Comparison of ENCODE assay signal across 8 cellular contexts in the genomic region with DNA sequence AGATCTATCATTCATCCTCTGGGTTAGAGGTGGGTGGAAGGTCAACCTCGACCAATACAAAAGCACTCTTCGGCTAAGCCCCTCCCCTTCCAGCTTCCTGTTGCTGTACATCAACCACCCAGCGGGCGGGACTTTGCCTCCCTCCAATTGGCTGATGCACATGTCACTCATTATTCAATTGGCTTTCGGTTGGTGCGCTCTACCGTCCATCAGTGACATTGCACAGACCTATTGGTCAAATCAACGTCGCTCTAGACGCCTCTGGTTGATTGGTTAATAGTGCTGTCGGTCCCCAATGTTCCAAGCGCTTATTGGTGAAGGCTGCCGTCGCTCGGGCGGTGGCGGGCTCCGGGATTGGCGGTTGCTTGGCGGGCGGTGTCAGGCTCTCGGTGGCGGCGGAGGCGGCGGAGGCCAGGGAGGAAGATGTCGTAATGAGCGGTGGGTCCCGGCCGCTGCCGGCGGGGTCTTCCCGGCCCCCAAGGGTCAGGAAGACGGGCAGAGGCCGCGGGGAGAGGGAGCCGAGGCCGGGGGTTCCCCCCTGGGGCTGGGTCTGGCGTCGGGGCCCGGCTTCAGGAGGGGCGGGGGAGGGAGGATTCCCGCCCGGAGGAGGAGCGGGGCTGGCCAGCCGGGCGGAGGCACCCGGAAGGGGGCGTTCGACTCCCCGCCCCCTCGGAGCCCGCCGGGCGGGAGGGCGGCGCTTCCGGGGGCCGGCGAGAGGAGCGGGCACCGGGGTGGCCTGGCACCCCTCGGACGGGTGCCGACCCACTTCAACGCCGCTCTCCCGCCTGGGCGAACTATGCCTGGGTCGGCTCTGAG. TPM values are rescaled to one million over a fixed set of nuclear protein-coding genes. Genes with fewer than 3 reads are reported as not detected.
DNase-seq lines count a peak whose midpoint lies in the region; ATAC-seq and TF ChIP-seq lines count a peak whose summit lies in the region.

A gene (plus strand): TSS at position 381 of the 816 bp plus-strand sequence. CDS start 51 bp downstream, at position 432.

- peak; percentile 100 for DNase-seq in NCI-H1092 treated with DMSO at 0.1 percent for 48 hours (lab: John Stamatoyannopoulos, UW)
- peak; percentile 99 for DNase-seq in SKM-1 (lab: John Stamatoyannopoulos, UW; ENCODE audit: unreplicated experiment)
- peak; percentile 100 for DNase-seq in activated naive CD4-positive, alpha-beta T cell treated with anti-CD3 and anti-CD28 coated beads, Interleukin-2, amount 50 U/mL, for 72 hours (ENCODE audit: low spot score in 2 of 2)
- peak; percentile 100 for DNase-seq in glomerular endothelial cell (ENCODE audit: extremely low read depth, low read depth, low spot score)
- peak; percentile 99 for DNase-seq in occipital lobe (lab: John Stamatoyannopoulos, UW)
- DNase-seq in testis: peak; percentile 100

- H3K27ac Mint-ChIP-seq in activated naive CD4-positive, alpha-beta T cell treated with anti-CD3 and anti-CD28 coated beads, Interleukin-2, amount 50 U/mL, for 72 hours: peak within 1 kb of the TSS; percentile 95 to 98

- H3K4me3 ChIP-seq in GM08714 (ENCODE audit: low read length): peak within 1 kb of the TSS; percentile 86
- H3K4me3 ChIP-seq in testis: peak within 1 kb of the TSS; percentile 90 to 91

- peak in 2 of 3 experiments; percentile 48 to 82 for TF ChIP-seq CTCF in testis (IDR thresholded peaks at IDR 0.05)

- H3K4me1 ChIP-seq in testis: peaks cover 22% of the 10 kb centered on the region

- intact Hi-C loops in testis (cut with DNase I; ENCODE audit: low total_unique reads): no loop called here

- peak; percentile 93 for ATAC-seq in HG02610 (IDR thresholded peaks at IDR 0.05; ENCODE audit: unreplicated experiment)
- ATAC-seq in activated naive CD4-positive, alpha-beta T cell treated with anti-CD3 and anti-CD28 coated beads, Interleukin-2, amount 50 U/mL, for 72 hours: peak; percentile 92

- no peaks in the 10 kb centered on the region for H3K27me3 ChIP-seq in testis

- H3K36me3 Mint-ChIP-seq in activated naive CD4-positive, alpha-beta T cell treated with anti-CD3 and anti-CD28 coated beads, Interleukin-2, amount 50 U/mL, for 72 hours: peaks cover 0 to 21% of the 10 kb centered on the region in 2 donors

- TF ChIP-seq POLR2A in testis (IDR thresholded peaks at IDR 0.05): no peak

- H3K36me3 ChIP-seq in testis (ENCODE audit: low read depth, missing control alignments): no peaks in the 10 kb centered on the region

- no peaks in the 10 kb centered on the region for H3K9me3 ChIP-seq in testis

- H3K9me3 Mint-ChIP-seq in activated naive CD4-positive, alpha-beta T cell treated with anti-CD3 and anti-CD28 coated beads, Interleukin-2, amount 50 U/mL, for 72 hours: no peaks in the 10 kb centered on the region

- H3K27ac ChIP-seq in testis: peak within 1 kb of the TSS; percentile 100

- whole genome bisulfite sequencing in testis, 2 donors: 0% methylated on average over 26 to 46 of the region's 70 CpGs

RNA-seq across cellular contexts. Expression of the gene that starts here (rescaled TPM):
- 10 to 100 TPM; 16.4 to 28.9 TPM for total RNA-seq in activated naive CD4-positive, alpha-beta T cell treated with anti-CD3 and anti-CD28 coated beads, Interleukin-2, amount 50 U/mL, for 72 hours
- 4.3 and 11.5 TPM in 2 replicates for total RNA-seq in glomerular endothelial cell
- 0.31 TPM for total RNA-seq in occipital lobe
- 10 to 100 TPM; 18.9 to 23.5 TPM for total RNA-seq in testis
- 35.0 TPM for polyA plus RNA-seq in testis (ENCODE audit: insufficient read depth, low read depth, low replicate concordance)

Comparison
In these comparisons a context has a peak if more than half of its experiments do, and no peak if none do; other contexts are left out.
1. Peak in every context shown above with its lines: DNase-seq, ATAC-seq, H3K4me3 ChIP-seq and H3K27ac ChIP-seq.
2. Peak in DNase-seq in occipital lobe; RNA of the gene not detected or under 1 TPM.